2 cellular contexts compared by ENCODE assay signal in the genomic region with DNA sequence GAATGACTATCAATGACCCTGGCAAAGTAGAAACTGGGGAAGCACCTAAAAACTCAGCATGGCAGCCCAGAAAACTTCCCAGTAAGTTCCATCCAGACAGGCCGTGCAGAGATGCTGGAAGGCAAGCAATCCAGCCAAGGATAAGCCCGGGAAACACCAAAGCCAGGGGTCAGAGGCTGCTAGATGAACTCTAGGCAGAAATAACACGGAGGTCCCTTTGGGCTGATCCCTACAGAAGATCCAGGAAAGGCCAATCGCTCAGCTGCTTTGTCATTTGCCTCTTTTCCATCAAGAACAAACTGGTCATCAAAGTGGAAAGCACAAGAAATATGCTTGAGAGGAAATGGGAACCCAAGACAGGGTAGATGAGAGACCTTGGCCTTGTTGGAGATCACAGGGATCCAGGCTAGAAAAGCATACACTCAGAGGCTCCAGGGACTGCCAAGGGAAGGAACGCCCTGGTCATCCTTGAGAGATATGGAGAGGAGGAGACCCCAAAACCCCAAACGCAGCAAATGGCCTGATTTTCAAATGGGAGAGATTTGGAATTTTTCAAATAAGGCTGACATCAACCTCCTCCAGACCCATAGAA.
TF ChIP-seq lines count a peak whose summit lies in the region.

No MANE protein-coding gene starts in this region.

TF ChIP-seq in A549, 52 proteins besides CTCF, POLR2A, EP300 and RAD21:
- TF ChIP-seq, protein P1, sequence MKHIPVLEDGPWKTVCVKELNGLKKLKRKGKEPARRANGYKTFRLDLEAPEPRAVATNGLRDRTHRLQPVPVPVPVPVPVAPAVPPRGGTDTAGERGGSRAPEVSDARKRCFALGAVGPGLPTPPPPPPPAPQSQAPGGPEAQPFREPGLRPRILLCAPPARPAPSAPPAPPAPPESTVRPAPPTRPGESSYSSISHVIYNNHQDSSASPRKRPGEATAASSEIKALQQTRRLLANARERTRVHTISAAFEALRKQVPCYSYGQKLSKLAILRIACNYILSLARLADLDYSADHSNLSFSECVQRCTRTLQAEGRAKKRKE (CRISPR knock-in tag; IDR thresholded peaks at IDR 0.05; ENCODE audit: low read depth) = no peak
- TF ChIP-seq EHF (CRISPR knock-in tag; IDR thresholded peaks at IDR 0.05) (no peak), CHD4 (IDR thresholded peaks at IDR 0.05; ENCODE audit: borderline replicate concordance) (no peak), ZC3H11A (IDR thresholded peaks at IDR 0.05) (no peak), MAFK (IDR thresholded peaks at IDR 0.05; ENCODE audit: partially characterized antibody) (no peak)

TF ChIP-seq in IMR-90, 13 proteins besides CTCF, POLR2A, EP300 and RAD21:
- no peak for TF ChIP-seq FOS (IDR thresholded peaks at IDR 0.05; ENCODE audit: low read depth, low read length)
- TF ChIP-seq MAZ (IDR thresholded peaks at IDR 0.05; ENCODE audit: borderline replicate concordance, low read depth, low read length) = no peak
- TF ChIP-seq MAFK (IDR thresholded peaks at IDR 0.05; ENCODE audit: low read depth, low read length) = no peak
